11 cellular contexts compared by ENCODE assay signal in the genomic region with DNA sequence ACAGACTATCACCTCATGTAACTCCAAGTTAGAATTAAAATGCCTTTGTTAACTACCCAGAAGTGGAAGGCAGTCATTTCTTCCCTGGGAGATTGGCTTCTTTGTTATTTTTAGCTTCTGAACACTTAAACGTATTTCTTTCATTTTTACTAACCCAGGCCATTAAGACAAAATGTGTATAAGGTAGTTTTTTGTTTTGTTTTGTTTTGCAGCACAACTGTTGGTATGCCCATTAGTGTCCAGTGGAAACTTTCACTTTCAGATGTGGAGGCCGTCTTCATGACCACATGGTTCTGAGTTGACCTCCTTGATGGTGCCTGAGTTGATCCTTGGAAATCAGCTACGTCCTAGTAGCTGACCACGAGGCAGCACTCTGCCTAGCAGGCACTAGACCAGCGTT.
DNase-seq lines count a peak whose midpoint lies in the region; ATAC-seq and TF ChIP-seq lines count a peak whose summit lies in the region.
"Had no signal": no experiment of that assay in that cellular context is flagged by ENCODE, and none has a peak within 500 bp of the region (broad histone marks: within the 10 kb centered on the region; RNA-seq: fewer than 3 reads in every experiment).

No MANE protein-coding gene starts in this region.

- H3K4me2 ChIP-seq in skeletal muscle satellite cell (ENCODE audit: low read length) = peak overlapping the region; percentile 35

- H3K36me3 ChIP-seq in cardiac muscle cell (no peaks in the 10 kb centered on the region), right atrium auricular region (no peaks in the 10 kb centered on the region), skeletal muscle satellite cell (ENCODE audit: insufficient read depth, low read length) (no peaks in the 10 kb centered on the region)
- H3K36me3 ChIP-seq: suprapubic skin had no signal

- ATAC-seq in HG02623 (IDR thresholded peaks at IDR 0.05; ENCODE audit: unreplicated experiment) = peak; percentile 39
- ATAC-seq in HG03571 (IDR thresholded peaks at IDR 0.05; ENCODE audit: unreplicated experiment) = peak; percentile 39

- H3K9me3 ChIP-seq in cardiac muscle cell (ENCODE audit: low read depth) = no peaks in the 10 kb centered on the region
- no peaks in the 10 kb centered on the region for H3K9me3 ChIP-seq in right atrium auricular region
- H3K9me3 ChIP-seq in skeletal muscle satellite cell (replicated peaks; ENCODE audit: low read length) = no peaks in the 10 kb centered on the region
- H3K9me3 ChIP-seq: suprapubic skin had no signal

- TF ChIP-seq CTCF in cardiac muscle cell (IDR thresholded peaks at IDR 0.05; ENCODE audit: low read depth, low read length) (no peak), right atrium auricular region (IDR thresholded peaks at IDR 0.05) (no peak)

- H3K4me3 ChIP-seq in cardiac muscle cell = no peak overlapping the region
- H3K4me3 ChIP-seq in right atrium auricular region = no peak overlapping the region
- no peak overlapping the region for H3K4me3 ChIP-seq in skeletal muscle satellite cell (ENCODE audit: low read length)
- H3K4me3 ChIP-seq: suprapubic skin had no signal

- H3K4me1 ChIP-seq in cardiac muscle cell (ENCODE audit: low read depth) (peaks cover 53% of the 10 kb centered on the region), right atrium auricular region (no peaks in the 10 kb centered on the region), skeletal muscle satellite cell (ENCODE audit: control insufficient read depth, insufficient read depth, low read length) (peaks cover 5% of the 10 kb centered on the region)
- H3K4me1 ChIP-seq: suprapubic skin had no signal

- H3K9ac ChIP-seq in skeletal muscle satellite cell (ENCODE audit: low read depth, low read length) = no peak overlapping the region

- no peak for DNase-seq in cardiac muscle cell (ENCODE audit: low read depth in 1 of 2, low spot score in 1 of 2)
- no peak for DNase-seq in right atrium auricular region (ENCODE audit: low spot score)
- DNase-seq in SIG-M5 (lab: John Stamatoyannopoulos, UW) = no peak
- no peak for DNase-seq in cerebellar cortex (ENCODE audit: low spot score)
- DNase-seq in NCI-H82 (lab: John Stamatoyannopoulos, UW) = no peak
- DNase-seq: cerebellar nuclear complex, left cardiac atrium had no signal

- peak overlapping the region; percentile 64 for H3K27ac ChIP-seq in cardiac muscle cell
- H3K27ac ChIP-seq in right atrium auricular region = peak overlapping the region in 1 of 2 donors; percentile 85
- H3K27ac ChIP-seq: suprapubic skin had no signal

- H3K27me3 ChIP-seq in cardiac muscle cell (no peaks in the 10 kb centered on the region), right atrium auricular region (no peaks in the 10 kb centered on the region), skeletal muscle satellite cell (ENCODE audit: control insufficient read depth, insufficient read depth, low read length) (no peaks in the 10 kb centered on the region)
- H3K27me3 ChIP-seq: suprapubic skin had no signal
